ENCODE assay signal across 34 cellular contexts in genomic region chr19:50392759-50393158, GRCh38. TPM values are rescaled to one million over a fixed set of nuclear protein-coding genes. Genes with fewer than 3 reads are reported as not detected.
"Had no signal": no experiment of that assay in that cellular context is flagged by ENCODE, and none has a peak within 500 bp of the region (broad histone marks: within the 10 kb centered on the region; RNA-seq: fewer than 3 reads in every experiment).

No MANE protein-coding gene starts in this region.

- H3K27ac ChIP-seq: ascending aorta, cardiac muscle cell, colonic mucosa, epithelial cell of prostate, esophagus squamous epithelium, left lung, lower lobe of right lung, right atrium auricular region, spleen, suprapubic skin, tibial artery, upper lobe of right lung, WERI-Rb-1 had no signal

- H3K4me1 ChIP-seq: ascending aorta, colonic mucosa, esophagus squamous epithelium, lower lobe of right lung, right atrium auricular region, suprapubic skin, tibial artery, upper lobe of right lung had no signal

- H3K27me3 Mint-ChIP-seq: activated naive CD4-positive, alpha-beta T cell treated with anti-CD3 and anti-CD28 coated beads, Interleukin-2, amount 10 ng/mL, durations not matched to agents 7 days and 5 days; activated naive CD8-positive, alpha-beta T cell treated with anti-CD3 and anti-CD28 coated beads, Interleukin-2, amount 10 ng/mL, durations not matched to agents 7 days and 5 days; brain; naive thymus-derived CD8-positive, alpha-beta T cell; T-helper 17 cell had no signal

- H3K4me3 Mint-ChIP-seq: activated naive CD4-positive, alpha-beta T cell treated with anti-CD3 and anti-CD28 coated beads, Interleukin-2, amount 10 ng/mL, durations not matched to agents 7 days and 5 days; activated naive CD8-positive, alpha-beta T cell treated with anti-CD3 and anti-CD28 coated beads, Interleukin-2, amount 10 ng/mL, durations not matched to agents 7 days and 5 days; brain; naive thymus-derived CD8-positive, alpha-beta T cell; neural crest cell; T-helper 17 cell had no signal

- H3K4me3 ChIP-seq: ascending aorta, cardiac muscle cell, colonic mucosa, esophagus squamous epithelium, left lung, lower lobe of right lung, right atrium auricular region, spleen, suprapubic skin, tibial artery, upper lobe of right lung had no signal

- H3K36me3 ChIP-seq: ascending aorta, colonic mucosa, lower lobe of right lung, right atrium auricular region, tibial artery, upper lobe of right lung had no signal

- H3K9me3 Mint-ChIP-seq: activated naive CD4-positive, alpha-beta T cell treated with anti-CD3 and anti-CD28 coated beads, Interleukin-2, amount 10 ng/mL, durations not matched to agents 7 days and 5 days; activated naive CD8-positive, alpha-beta T cell treated with anti-CD3 and anti-CD28 coated beads, Interleukin-2, amount 10 ng/mL, durations not matched to agents 7 days and 5 days; naive thymus-derived CD8-positive, alpha-beta T cell; neural crest cell had no signal

- ATAC-seq: activated CD4-positive, CD25-positive, alpha-beta regulatory T cell treated with anti-CD3 and anti-CD28 coated beads, Interleukin-2, amount 50 U/mL, for 24 hours; left lung; lower lobe of right lung; naive thymus-derived CD8-positive, alpha-beta T cell; T-helper 17 cell; upper lobe of right lung had no signal

- H3K27me3 ChIP-seq: ascending aorta, cardiac muscle cell, colonic mucosa, esophagus squamous epithelium, left lung, right atrium auricular region, spleen, suprapubic skin, tibial artery, upper lobe of right lung had no signal

- H3K4me1 Mint-ChIP-seq: brain had no signal

- DNase-seq: activated CD4-positive, alpha-beta T cell treated with anti-CD3 and anti-CD28 coated beads for 48 hours; activated CD4-positive, alpha-beta T cell treated with anti-CD3 and anti-CD28 coated beads, Interleukin-2, amount 50 U/mL, for 48 hours; activated CD8-positive, alpha-beta memory T cell treated with anti-CD3 and anti-CD28 coated beads for 24 hours; activated gamma-delta T cell; activated naive CD4-positive, alpha-beta T cell treated with anti-CD3 and anti-CD28 coated beads, Interleukin-2, amount 10 ng/mL, durations not matched to agents 7 days and 5 days; activated naive CD8-positive, alpha-beta T cell treated with anti-CD3 and anti-CD28 coated beads, Interleukin-2, amount 10 ng/mL, durations not matched to agents 7 days and 5 days; cerebellar nuclear complex; colonic mucosa; effector CD8-positive, alpha-beta T cell; esophagus squamous epithelium; kidney glomerular epithelial cell; lower lobe of right lung; mesenchymal stem cell; naive thymus-derived CD8-positive, alpha-beta T cell; nucleus accumbens; spleen; stimulated activated naive CD4-positive, alpha-beta T cell; T-helper 17 cell; T1000; tibial artery; upper lobe of right lung; WERI-Rb-1 had no signal

- H3K27ac Mint-ChIP-seq: activated naive CD4-positive, alpha-beta T cell treated with anti-CD3 and anti-CD28 coated beads, Interleukin-2, amount 10 ng/mL, durations not matched to agents 7 days and 5 days; activated naive CD8-positive, alpha-beta T cell treated with anti-CD3 and anti-CD28 coated beads, Interleukin-2, amount 10 ng/mL, durations not matched to agents 7 days and 5 days; naive thymus-derived CD8-positive, alpha-beta T cell; T-helper 17 cell had no signal

- H3K9me3 ChIP-seq: ascending aorta, colonic mucosa, esophagus squamous epithelium, left lung, lower lobe of right lung, right atrium auricular region, spleen, suprapubic skin, tibial artery, upper lobe of right lung had no signal

RNA-seq across cellular contexts. Expression of gene SPIB, which starts 26.0 kb away (rescaled TPM):
- total RNA-seq: ascending aorta, dermis microvascular lymphatic vessel endothelial cell, neural crest cell, pulmonary artery endothelial cell, right atrium auricular region, suprapubic skin had no signal

RNA-seq across cellular contexts. Expression of gene NAPSA, which starts 27.3 kb away (rescaled TPM):
- total RNA-seq: frontal cortex had no signal

RNA-seq across cellular contexts. Expression of gene MYBPC2, which starts 39.9 kb away (rescaled TPM):
- total RNA-seq: ascending aorta; colonic mucosa; frontal cortex; lower lobe of right lung; naive thymus-derived CD8-positive, alpha-beta T cell; neural crest cell; pulmonary artery endothelial cell; right atrium auricular region had no signal
